1 cellular context compared by ENCODE assay signal in the genomic region with DNA sequence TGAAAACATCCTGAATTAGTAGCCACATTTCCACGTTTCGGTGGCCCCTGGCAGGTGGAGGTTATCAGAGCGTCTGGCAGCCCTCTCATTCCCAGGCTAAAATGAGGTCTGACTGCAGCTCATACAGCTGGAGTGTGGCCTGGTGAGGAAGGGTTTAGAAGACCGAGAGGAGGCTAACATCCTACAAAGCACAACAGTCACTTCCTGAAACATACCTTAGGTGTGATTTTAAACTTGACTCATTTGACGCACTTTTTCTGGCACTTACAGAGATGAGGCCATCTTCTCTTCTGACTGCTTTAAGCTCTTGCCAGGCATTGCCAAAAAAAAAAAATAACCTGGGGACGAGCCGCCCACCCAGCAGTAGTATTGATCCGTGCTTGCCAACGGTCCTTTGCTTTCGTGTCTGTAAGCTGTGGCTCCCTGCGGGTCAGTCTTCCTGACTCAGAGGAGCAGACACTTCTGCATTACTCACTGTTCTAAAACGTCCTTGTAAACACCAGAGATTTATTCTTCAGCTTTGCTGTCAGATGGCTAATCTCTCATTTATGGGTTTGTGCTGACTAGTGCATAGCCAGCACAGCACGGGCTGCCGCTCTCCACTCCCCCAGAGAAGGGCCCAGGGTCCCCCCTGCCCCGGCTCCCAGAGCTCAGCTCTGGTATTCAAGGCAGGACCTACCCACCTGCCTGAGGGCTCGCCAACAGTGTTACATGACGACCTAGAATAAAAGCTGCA.
TF ChIP-seq lines count a peak whose summit lies in the region.

No MANE protein-coding gene starts in this region.

TF ChIP-seq in GM23338, 12 proteins besides CTCF, POLR2A, EP300 and RAD21 (continued from another document):
- TF ChIP-seq, protein P1, sequence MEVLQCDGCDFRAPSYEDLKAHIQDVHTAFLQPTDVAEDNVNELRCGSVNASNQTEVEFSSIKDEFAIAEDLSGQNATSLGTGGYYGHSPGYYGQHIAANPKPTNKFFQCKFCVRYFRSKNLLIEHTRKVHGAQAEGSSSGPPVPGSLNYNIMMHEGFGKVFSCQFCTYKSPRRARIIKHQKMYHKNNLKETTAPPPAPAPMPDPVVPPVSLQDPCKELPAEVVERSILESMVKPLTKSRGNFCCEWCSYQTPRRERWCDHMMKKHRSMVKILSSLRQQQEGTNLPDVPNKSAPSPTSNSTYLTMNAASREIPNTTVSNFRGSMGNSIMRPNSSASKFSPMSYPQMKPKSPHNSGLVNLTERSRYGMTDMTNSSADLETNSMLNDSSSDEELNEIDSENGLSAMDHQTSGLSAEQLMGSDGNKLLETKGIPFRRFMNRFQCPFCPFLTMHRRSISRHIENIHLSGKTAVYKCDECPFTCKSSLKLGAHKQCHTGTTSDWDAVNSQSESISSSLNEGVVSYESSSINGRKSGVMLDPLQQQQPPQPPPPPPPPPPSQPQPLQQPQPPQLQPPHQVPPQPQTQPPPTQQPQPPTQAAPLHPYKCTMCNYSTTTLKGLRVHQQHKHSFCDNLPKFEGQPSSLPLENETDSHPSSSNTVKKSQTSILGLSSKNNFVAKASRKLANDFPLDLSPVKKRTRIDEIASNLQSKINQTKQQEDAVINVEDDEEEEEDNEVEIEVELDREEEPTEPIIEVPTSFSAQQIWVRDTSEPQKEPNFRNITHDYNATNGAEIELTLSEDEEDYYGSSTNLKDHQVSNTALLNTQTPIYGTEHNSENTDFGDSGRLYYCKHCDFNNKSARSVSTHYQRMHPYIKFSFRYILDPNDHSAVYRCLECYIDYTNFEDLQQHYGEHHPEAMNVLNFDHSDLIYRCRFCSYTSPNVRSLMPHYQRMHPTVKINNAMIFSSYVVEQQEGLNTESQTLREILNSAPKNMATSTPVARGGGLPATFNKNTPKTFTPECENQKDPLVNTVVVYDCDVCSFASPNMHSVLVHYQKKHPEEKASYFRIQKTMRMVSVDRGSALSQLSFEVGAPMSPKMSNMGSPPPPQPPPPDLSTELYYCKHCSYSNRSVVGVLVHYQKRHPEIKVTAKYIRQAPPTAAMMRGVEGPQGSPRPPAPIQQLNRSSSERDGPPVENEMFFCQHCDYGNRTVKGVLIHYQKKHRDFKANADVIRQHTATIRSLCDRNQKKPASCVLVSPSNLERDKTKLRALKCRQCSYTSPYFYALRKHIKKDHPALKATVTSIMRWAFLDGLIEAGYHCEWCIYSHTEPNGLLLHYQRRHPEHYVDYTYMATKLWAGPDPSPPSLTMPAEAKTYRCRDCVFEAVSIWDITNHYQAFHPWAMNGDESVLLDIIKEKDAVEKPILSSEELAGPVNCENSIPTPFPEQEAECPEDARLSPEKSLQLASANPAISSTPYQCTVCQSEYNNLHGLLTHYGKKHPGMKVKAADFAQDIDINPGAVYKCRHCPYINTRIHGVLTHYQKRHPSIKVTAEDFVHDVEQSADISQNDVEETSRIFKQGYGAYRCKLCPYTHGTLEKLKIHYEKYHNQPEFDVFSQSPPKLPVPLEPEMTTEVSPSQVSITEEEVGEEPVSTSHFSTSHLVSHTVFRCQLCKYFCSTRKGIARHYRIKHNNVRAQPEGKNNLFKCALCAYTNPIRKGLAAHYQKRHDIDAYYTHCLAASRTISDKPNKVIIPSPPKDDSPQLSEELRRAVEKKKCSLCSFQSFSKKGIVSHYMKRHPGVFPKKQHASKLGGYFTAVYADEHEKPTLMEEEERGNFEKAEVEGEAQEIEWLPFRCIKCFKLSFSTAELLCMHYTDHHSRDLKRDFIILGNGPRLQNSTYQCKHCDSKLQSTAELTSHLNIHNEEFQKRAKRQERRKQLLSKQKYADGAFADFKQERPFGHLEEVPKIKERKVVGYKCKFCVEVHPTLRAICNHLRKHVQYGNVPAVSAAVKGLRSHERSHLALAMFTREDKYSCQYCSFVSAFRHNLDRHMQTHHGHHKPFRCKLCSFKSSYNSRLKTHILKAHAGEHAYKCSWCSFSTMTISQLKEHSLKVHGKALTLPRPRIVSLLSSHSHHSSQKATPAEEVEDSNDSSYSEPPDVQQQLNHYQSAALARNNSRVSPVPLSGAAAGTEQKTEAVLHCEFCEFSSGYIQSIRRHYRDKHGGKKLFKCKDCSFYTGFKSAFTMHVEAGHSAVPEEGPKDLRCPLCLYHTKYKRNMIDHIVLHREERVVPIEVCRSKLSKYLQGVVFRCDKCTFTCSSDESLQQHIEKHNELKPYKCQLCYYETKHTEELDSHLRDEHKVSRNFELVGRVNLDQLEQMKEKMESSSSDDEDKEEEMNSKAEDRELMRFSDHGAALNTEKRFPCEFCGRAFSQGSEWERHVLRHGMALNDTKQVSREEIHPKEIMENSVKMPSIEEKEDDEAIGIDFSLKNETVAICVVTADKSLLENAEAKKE (CRISPR knock-in tag; IDR thresholded peaks at IDR 0.05), result no peak
- TF ChIP-seq STAT1 (IDR thresholded peaks at IDR 0.05; ENCODE audit: unreplicated experiment) (no peak), ZNF331 (CRISPR knock-in tag; IDR thresholded peaks at IDR 0.05; ENCODE audit: low read depth) (no peak)
